Comparison of ENCODE assay signal across 20 cellular contexts in the genomic region with DNA sequence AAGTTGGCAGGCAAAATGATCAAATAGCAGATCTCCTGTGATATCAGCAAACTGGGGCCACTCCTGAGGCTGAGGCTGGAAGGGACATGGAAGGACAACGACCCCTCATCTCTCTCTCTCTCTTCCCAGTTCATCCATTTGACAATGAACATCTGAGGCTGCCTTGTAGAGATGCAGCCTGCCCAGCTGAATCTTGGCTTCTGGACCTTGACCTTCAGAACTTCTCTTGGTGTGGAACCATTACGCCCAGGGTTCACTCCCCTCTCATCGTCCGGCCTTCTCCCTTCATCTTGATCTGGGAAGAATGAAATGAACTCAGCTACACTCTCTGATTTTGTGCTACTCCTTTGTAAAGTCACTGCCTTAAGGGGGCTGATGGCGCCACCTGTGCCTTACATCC. TPM values are rescaled to one million over a fixed set of nuclear protein-coding genes. Genes with fewer than 3 reads are reported as not detected.
DNase-seq lines count a peak whose midpoint lies in the region; ATAC-seq and TF ChIP-seq lines count a peak whose summit lies in the region.
"Had no signal": no experiment of that assay in that cellular context is flagged by ENCODE, and none has a peak within 500 bp of the region (broad histone marks: within the 10 kb centered on the region; RNA-seq: fewer than 3 reads in every experiment).

No MANE protein-coding gene starts in this region.

- H3K9me3 ChIP-seq in WERI-Rb-1 (ENCODE audit: severe bottlenecking): no peaks in the 10 kb centered on the region
- no peaks in the 10 kb centered on the region for H3K9me3 ChIP-seq in vagina

- DNase-seq in WERI-Rb-1: no peak
- peak; percentile 33 for DNase-seq in coronary artery (ENCODE audit: low spot score)
- DNase-seq in mucosa of gallbladder (ENCODE audit: low spot score): peak; percentile 2
- DNase-seq in vagina (ENCODE audit: extremely low spot score in 2 of 2): peak; percentile 10 to 49
- no peak for DNase-seq in stimulated activated naive CD4-positive, alpha-beta T cell treated with Interleukin-2 at 50 U/mL for 16 hours (lab: John Stamatoyannopoulos, UW)
- DNase-seq in dorsolateral prefrontal cortex: no peak
- DNase-seq: CD4-positive, CD25-positive, alpha-beta regulatory T cell; DMS53; NCI-H1092 treated with DMSO at 0.1 percent for 48 hours; NCI-H1436; NCI-H187 treated with DMSO at 0.1 percent for 48 hours; NCI-H524; NCI-H82; NK-92 treated with Interleukin-12 subunit alpha and Interleukin-12 subunit beta, amount 100 ng/mL, for 24 hours; PC-3 had no signal

- H3K27ac ChIP-seq in WERI-Rb-1 (no peak overlapping the region), coronary artery (no peak overlapping the region), vagina (no peak overlapping the region), dorsolateral prefrontal cortex (peak overlapping the region in 11 of 59 donors; percentile 1 to 87 (median 32))
- H3K27ac ChIP-seq: BLaER1, HL-60 had no signal

- TF ChIP-seq CTCF in WERI-Rb-1 (IDR thresholded peaks at IDR 0.05; ENCODE audit: low read depth, low read length) (0 out of 2 replicates have a peak, but pooled peaks have one; percentile 3), coronary artery (IDR thresholded peaks at IDR 0.05) (no peak), vagina (IDR thresholded peaks at IDR 0.05) (no peak), dorsolateral prefrontal cortex (IDR thresholded peaks at IDR 0.05 in 54 of 56, conservative IDR thresholded peaks at IDR 0.05 in 2 of 56; ENCODE audit: low read depth in 1 of 56, partially characterized antibody in 56 of 56) (no peak)

- intact Hi-C loops in vagina (cut with DNase I): loop anchor here (5.0 kb wide), 1 partner anchor 546 kb away; no protein-coding TSS in a partner anchor
- intact Hi-C loops in dorsolateral prefrontal cortex (cut with DNase I): no loop called here

- no peaks in the 10 kb centered on the region for H3K36me3 ChIP-seq in WERI-Rb-1
- no peaks in the 10 kb centered on the region for H3K36me3 ChIP-seq in vagina
- H3K36me3 ChIP-seq: BLaER1 had no signal

- no peak for TF ChIP-seq POLR2A in vagina (IDR thresholded peaks at IDR 0.05)

- no peak overlapping the region for H3K4me3 ChIP-seq in WERI-Rb-1 (ENCODE audit: low read depth, low read length)
- H3K4me3 ChIP-seq in coronary artery: no peak overlapping the region
- H3K4me3 ChIP-seq in vagina: no peak overlapping the region
- no peak overlapping the region for H3K4me3 ChIP-seq in dorsolateral prefrontal cortex
- H3K4me3 ChIP-seq: BLaER1 had no signal

- no peak for ATAC-seq in HG03135 (IDR thresholded peaks at IDR 0.05; ENCODE audit: unreplicated experiment)
- ATAC-seq: HCT116, PC-3 had no signal

- no peaks in the 10 kb centered on the region for H3K27me3 ChIP-seq in WERI-Rb-1 (ENCODE audit: insufficient read depth, low read depth, severe bottlenecking)
- H3K27me3 ChIP-seq in vagina: no peaks in the 10 kb centered on the region
- no peaks in the 10 kb centered on the region for H3K27me3 ChIP-seq in dorsolateral prefrontal cortex
- H3K27me3 ChIP-seq: BLaER1 had no signal

- H3K4me1 ChIP-seq in vagina: no peaks in the 10 kb centered on the region

RNA-seq across cellular contexts. Expression of a gene that starts 54.3 kb away (rescaled TPM):
- 0.83 TPM for total RNA-seq in mucosa of gallbladder
- not detected for total RNA-seq in vagina
- 1 to 10 TPM in 71 of 120 experiments, under 1 TPM in 43, not detected in 6; 0.22 to 5.4 (median 1.3) TPM for total RNA-seq in dorsolateral prefrontal cortex
- total RNA-seq: CD4-positive, CD25-positive, alpha-beta regulatory T cell; Daoy; PC-3 had no signal

Comparison
In these comparisons a context has a peak if more than half of its experiments do, and no peak if none do; other contexts are left out.
1. DNase-seq: peak in coronary artery (single experiment), mucosa of gallbladder (single experiment) and vagina (2 of 2); none in WERI-Rb-1 (single experiment), stimulated activated naive CD4-positive, alpha-beta T cell treated with Interleukin-2 at 50 U/mL for 16 hours (single experiment) and dorsolateral prefrontal cortex (0 of 10).